Comparison of ENCODE assay signal across 19 cellular contexts in genomic region chr14:68523326-68523610, GRCh38.
A peak's percentile ranks its signal among the peaks of the same experiment; 100 is the strongest.
DNase-seq lines count a peak whose midpoint lies in the region; ATAC-seq, FAIRE-seq and TF ChIP-seq lines count a peak whose summit lies in the region.
"Had no signal": no experiment of that assay in that cellular context is flagged by ENCODE, and none has a peak within 500 bp of the region (broad histone marks: within the 10 kb centered on the region; RNA-seq: fewer than 3 reads in every experiment).

No MANE protein-coding gene starts in this region.

- dilution Hi-C loops in keratinocyte (cut with MboI; ENCODE audit: extremely low pct_ligation_motif_present, low sequenced_read_pairs) = no loop called here

- TF ChIP-seq CTCF in keratinocyte (optimal IDR thresholded peaks at IDR 0.05 in 1 of 3, IDR thresholded peaks at IDR 0.05 in 1 of 3, conservative IDR thresholded peaks at IDR 0.05 in 1 of 3; ENCODE audit: extremely low read depth in 1 of 3, insufficient read depth in 2 of 3, low read length in 3 of 3) (no peak), progenitor cell of endocrine pancreas (IDR thresholded peaks at IDR 0.05; ENCODE audit: unreplicated experiment) (no peak), type B pancreatic cell (conservative IDR thresholded peaks at IDR 0.05) (no peak)
- no peak for TF ChIP-seq CTCF in CD4-positive, alpha-beta T cell (IDR thresholded peaks at IDR 0.05)

- ATAC-seq in activated naive CD8-positive, alpha-beta T cell treated with anti-CD3 and anti-CD28 coated beads, Interleukin-2, amount 50 U/mL, for 24 hours = no peak
- no peak for ATAC-seq in CD4-positive, alpha-beta T cell (ENCODE audit: poor library complexity)
- ATAC-seq: stimulated activated naive CD8-positive, alpha-beta T cell treated with anti-CD3 and anti-CD28 coated beads, Interleukin-15, amount 100 ng/mL, for 72 hours had no signal

- intact Hi-C loops in CD4-positive, alpha-beta T cell (cut with DNase I, micrococcal nuclease) = no loop called here

- H2AFZ ChIP-seq in keratinocyte (ENCODE audit: control insufficient read depth, low read length) = no peak overlapping the region

- POLR2A ChIA-PET in CD4-positive, alpha-beta T cell (lab: Charles Lee) = interaction anchor here (1.5 kb wide), 1 partner anchor 17 kb away, joined by 4 read pairs; no protein-coding TSS in a partner anchor

- H3K27me3 ChIP-seq in keratinocyte (ENCODE audit: control insufficient read depth, extremely low read depth, insufficient read depth, low read length) = no peaks in the 10 kb centered on the region
- no peaks in the 10 kb centered on the region for H3K27me3 ChIP-seq in CD4-positive, alpha-beta T cell (ENCODE audit: control insufficient read depth, insufficient read depth, low read length)

- H3K36me3 ChIP-seq in keratinocyte (ENCODE audit: control insufficient read depth in 2 of 2, extremely low read depth in 1 of 2, insufficient read depth in 2 of 2, low read length in 2 of 2) = no peaks in the 10 kb centered on the region

- H3K27me3 Mint-ChIP-seq in activated naive CD8-positive, alpha-beta T cell treated with anti-CD3 and anti-CD28 coated beads, Interleukin-2, amount 50 U/mL, for 24 hours = no peaks in the 10 kb centered on the region
- H3K27me3 Mint-ChIP-seq in activated naive CD8-positive, alpha-beta T cell treated with anti-CD3 and anti-CD28 coated beads for 36 hours = no peaks in the 10 kb centered on the region
- no peaks in the 10 kb centered on the region for H3K27me3 Mint-ChIP-seq in progenitor cell of endocrine pancreas
- H3K27me3 Mint-ChIP-seq in type B pancreatic cell = no peaks in the 10 kb centered on the region
- no peaks in the 10 kb centered on the region for H3K27me3 Mint-ChIP-seq in CD4-positive, alpha-beta T cell
- H3K27me3 Mint-ChIP-seq: stimulated activated naive CD8-positive, alpha-beta T cell treated with anti-CD3 and anti-CD28 coated beads, Interleukin-15, amount 100 ng/mL, for 72 hours had no signal

- H3K27ac ChIP-seq in keratinocyte (ENCODE audit: control insufficient read depth, insufficient read depth, low read length) = peak overlapping the region; percentile 22
- H3K27ac ChIP-seq in CD4-positive, alpha-beta T cell (ENCODE audit: low read depth, low read length) = no peak overlapping the region
- H3K27ac ChIP-seq: 22Rv1 had no signal

- no peaks in the 10 kb centered on the region for H3K79me2 ChIP-seq in keratinocyte (ENCODE audit: control insufficient read depth, insufficient read depth, low read length)

- no peaks in the 10 kb centered on the region for H3K9me3 ChIP-seq in keratinocyte (ENCODE audit: control insufficient read depth, low read depth, low read length)
- no peaks in the 10 kb centered on the region for H3K9me3 ChIP-seq in CD4-positive, alpha-beta T cell (ENCODE audit: control insufficient read depth, low read length)

- no peak for FAIRE-seq in keratinocyte (lab: Jason Lieb, UNC)
- FAIRE-seq: kidney had no signal

- H4K20me1 ChIP-seq in keratinocyte (ENCODE audit: control insufficient read depth, extremely low read depth, insufficient read depth, low read length) = no peaks in the 10 kb centered on the region

- no peak overlapping the region for H3K9ac ChIP-seq in keratinocyte (ENCODE audit: control insufficient read depth, extremely low read depth, insufficient read depth, low read length)

- no peaks in the 10 kb centered on the region for H3K9me3 Mint-ChIP-seq in activated naive CD8-positive, alpha-beta T cell treated with anti-CD3 and anti-CD28 coated beads, Interleukin-2, amount 50 U/mL, for 24 hours
- H3K9me3 Mint-ChIP-seq in activated naive CD8-positive, alpha-beta T cell treated with anti-CD3 and anti-CD28 coated beads for 36 hours = no peaks in the 10 kb centered on the region
- H3K9me3 Mint-ChIP-seq in progenitor cell of endocrine pancreas (ENCODE audit: low read depth) (peaks cover 4% of the 10 kb centered on the region), type B pancreatic cell (peaks cover 23% of the 10 kb centered on the region)
- no peaks in the 10 kb centered on the region for H3K9me3 Mint-ChIP-seq in CD4-positive, alpha-beta T cell
- H3K9me3 Mint-ChIP-seq: stimulated activated naive CD8-positive, alpha-beta T cell treated with anti-CD3 and anti-CD28 coated beads, Interleukin-15, amount 100 ng/mL, for 72 hours had no signal

- peaks cover 27% of the 10 kb centered on the region for H3K4me1 Mint-ChIP-seq in activated naive CD8-positive, alpha-beta T cell treated with anti-CD3 and anti-CD28 coated beads, Interleukin-2, amount 50 U/mL, for 24 hours
- H3K4me1 Mint-ChIP-seq in activated naive CD8-positive, alpha-beta T cell treated with anti-CD3 and anti-CD28 coated beads for 36 hours = peaks cover 17% of the 10 kb centered on the region
- H3K4me1 Mint-ChIP-seq in progenitor cell of endocrine pancreas (ENCODE audit: low read depth) (peaks cover 48% of the 10 kb centered on the region), type B pancreatic cell (ENCODE audit: unreplicated experiment) (peaks cover 69% of the 10 kb centered on the region)
- H3K4me1 Mint-ChIP-seq in CD4-positive, alpha-beta T cell (ENCODE audit: low read depth) = peaks cover 27% of the 10 kb centered on the region

- CTCF ChIA-PET in CD4-positive, alpha-beta T cell (lab: Charles Lee) = no interaction called here

- no peak overlapping the region for H3K4me3 Mint-ChIP-seq in activated naive CD8-positive, alpha-beta T cell treated with anti-CD3 and anti-CD28 coated beads, Interleukin-2, amount 50 U/mL, for 24 hours
- no peak overlapping the region for H3K4me3 Mint-ChIP-seq in activated naive CD8-positive, alpha-beta T cell treated with anti-CD3 and anti-CD28 coated beads for 36 hours
- no peak overlapping the region for H3K4me3 Mint-ChIP-seq in progenitor cell of endocrine pancreas (ENCODE audit: low read depth)
- H3K4me3 Mint-ChIP-seq in type B pancreatic cell = no peak overlapping the region
- H3K4me3 Mint-ChIP-seq in CD4-positive, alpha-beta T cell = no peak overlapping the region
- H3K4me3 Mint-ChIP-seq: stimulated activated naive CD8-positive, alpha-beta T cell treated with anti-CD3 and anti-CD28 coated beads, Interleukin-15, amount 100 ng/mL, for 72 hours had no signal

- H3K9me1 ChIP-seq in keratinocyte (ENCODE audit: control insufficient read depth, extremely low read depth, insufficient read depth, low read length) = peaks cover 2% of the 10 kb centered on the region

- no peaks in the 10 kb centered on the region for H3K36me3 Mint-ChIP-seq in activated naive CD8-positive, alpha-beta T cell treated with anti-CD3 and anti-CD28 coated beads, Interleukin-2, amount 50 U/mL, for 24 hours (ENCODE audit: low read depth)
- no peaks in the 10 kb centered on the region for H3K36me3 Mint-ChIP-seq in activated naive CD8-positive, alpha-beta T cell treated with anti-CD3 and anti-CD28 coated beads for 36 hours
- H3K36me3 Mint-ChIP-seq in progenitor cell of endocrine pancreas (ENCODE audit: insufficient read depth) (peaks cover 2% of the 10 kb centered on the region), type B pancreatic cell (peaks cover 25% of the 10 kb centered on the region)
- no peaks in the 10 kb centered on the region for H3K36me3 Mint-ChIP-seq in CD4-positive, alpha-beta T cell (ENCODE audit: low read depth)

- H3K4me1 ChIP-seq in keratinocyte (ENCODE audit: control insufficient read depth, extremely low read depth, insufficient read depth, low read length) = peaks cover 49% of the 10 kb centered on the region

- no peak for DNase-seq in activated naive CD8-positive, alpha-beta T cell treated with anti-CD3 and anti-CD28 coated beads, Interleukin-2, amount 50 U/mL, for 24 hours
- DNase-seq in activated naive CD8-positive, alpha-beta T cell treated with anti-CD3 and anti-CD28 coated beads for 36 hours = no peak
- no peak for DNase-seq in keratinocyte (ENCODE audit: low read depth, low spot score)
- DNase-seq in progenitor cell of endocrine pancreas (ENCODE audit: low spot score, unreplicated experiment) = no peak
- no peak for DNase-seq in type B pancreatic cell (ENCODE audit: extremely low spot score, unreplicated experiment)
- no peak for DNase-seq in OCI-M2 (lab: John Stamatoyannopoulos, UW; ENCODE audit: unreplicated experiment)
- no peak for DNase-seq in CD4-positive, alpha-beta T cell
- DNase-seq in OCI-M1 (lab: John Stamatoyannopoulos, UW) = no peak
- DNase-seq: activated naive CD4-positive, alpha-beta T cell treated with anti-CD3 and anti-CD28 coated beads, Interleukin-2, amount 50 U/mL, for 16 hours; cortex of kidney; foreskin melanocyte; NCI-H1436 treated with DMSO at 0.1 percent for 48 hours; NCI-H526; occipital lobe; SIG-M5; stimulated activated CD4-positive, alpha-beta T cell treated with anti-CD3 and anti-CD28 coated beads, Interleukin-4, amount 100 ng/mL, for 24 hours; stimulated activated naive CD8-positive, alpha-beta T cell treated with anti-CD3 and anti-CD28 coated beads, Interleukin-15, amount 100 ng/mL, for 72 hours had no signal

- H3K4me2 ChIP-seq in keratinocyte (ENCODE audit: control insufficient read depth, extremely low read depth, insufficient read depth, low read depth, low read length) = no peak overlapping the region

- H3K4me3 ChIP-seq in keratinocyte (ENCODE audit: control insufficient read depth in 2 of 3, extremely low read depth in 1 of 3, insufficient read depth in 2 of 3, low read depth in 1 of 3, low read length in 3 of 3) = no peak overlapping the region

- peak overlapping the region; percentile 1 for H3K27ac Mint-ChIP-seq in activated naive CD8-positive, alpha-beta T cell treated with anti-CD3 and anti-CD28 coated beads, Interleukin-2, amount 50 U/mL, for 24 hours
- H3K27ac Mint-ChIP-seq in activated naive CD8-positive, alpha-beta T cell treated with anti-CD3 and anti-CD28 coated beads for 36 hours = no peak overlapping the region
- H3K27ac Mint-ChIP-seq in progenitor cell of endocrine pancreas (peak overlapping the region; percentile 100), type B pancreatic cell (peak overlapping the region; percentile 100)
- no peak overlapping the region for H3K27ac Mint-ChIP-seq in CD4-positive, alpha-beta T cell

Comparison
In these comparisons a context has a peak if more than half of its experiments do, and no peak if none do; other contexts are left out.
1. H3K27ac Mint-ChIP-seq: peak in activated naive CD8-positive, alpha-beta T cell treated with anti-CD3 and anti-CD28 coated beads, Interleukin-2, amount 50 U/mL, for 24 hours (single experiment), progenitor cell of endocrine pancreas (single experiment) and type B pancreatic cell (single experiment); none in activated naive CD8-positive, alpha-beta T cell treated with anti-CD3 and anti-CD28 coated beads for 36 hours (single experiment) and CD4-positive, alpha-beta T cell (single experiment).